1 cellular context compared by ENCODE assay signal in the genomic region with DNA sequence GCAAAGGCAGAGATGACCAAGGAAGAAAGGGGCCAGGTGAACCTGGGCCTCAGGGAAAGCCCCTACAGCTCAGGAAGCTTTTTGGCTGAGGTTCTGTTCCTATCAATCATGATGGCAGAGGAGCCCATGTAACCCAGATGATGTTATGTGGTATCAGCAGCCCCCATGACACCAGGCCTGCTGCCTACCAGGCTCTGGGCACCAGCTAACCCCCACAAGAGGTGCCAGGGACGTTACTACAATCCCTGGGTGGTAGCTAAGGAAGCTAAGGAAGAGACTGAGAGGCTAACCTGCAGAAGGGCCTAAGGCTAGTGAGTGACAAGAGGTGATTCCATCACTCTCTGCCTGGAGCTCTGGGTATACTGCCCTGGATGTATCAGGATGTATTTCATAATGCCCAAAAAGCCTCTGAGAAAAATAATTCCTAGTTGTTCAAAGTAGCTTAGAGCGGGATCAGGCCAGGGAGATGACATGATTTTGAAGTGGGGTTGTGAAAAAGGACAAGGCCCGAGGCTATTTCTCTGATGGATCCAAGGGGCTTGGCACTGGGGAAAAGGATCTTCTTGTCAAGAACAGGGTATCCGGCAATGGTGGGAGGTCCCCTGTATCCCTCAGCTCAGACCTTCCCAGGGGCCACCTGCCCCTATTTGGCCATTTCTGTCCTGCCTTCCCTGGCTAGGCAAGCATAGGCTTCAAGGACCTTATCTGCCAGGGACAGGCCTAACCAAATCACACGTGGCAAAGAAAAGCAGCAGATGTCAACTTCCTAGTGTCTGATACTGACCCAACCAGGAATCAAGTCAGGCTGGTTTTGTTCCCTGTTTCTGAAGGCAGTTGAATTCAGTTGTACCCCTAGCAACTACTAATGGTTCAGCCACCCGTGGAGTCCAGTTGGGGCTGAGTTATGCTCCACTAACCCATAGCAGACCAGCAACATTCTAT.
TF ChIP-seq lines count a peak whose summit lies in the region.

No MANE protein-coding gene starts in this region.

TF ChIP-seq in K562, 482 proteins besides CTCF, POLR2A, EP300 and RAD21 (continued from another document and continues in another):
- no peak for TF ChIP-seq SUPT5H (IDR thresholded peaks at IDR 0.05)
- no peak for TF ChIP-seq ZNF589 (CRISPR knock-in tag; IDR thresholded peaks at IDR 0.05; ENCODE audit: low read depth)
- TF ChIP-seq TFAM (CRISPR knock-in tag; conservative IDR thresholded peaks at IDR 0.05) = no peak
- no peak for TF ChIP-seq ZNF24 (IDR thresholded peaks at IDR 0.05)
- no peak for TF ChIP-seq ZNF174 (CRISPR knock-in tag; IDR thresholded peaks at IDR 0.05)
- no peak for TF ChIP-seq TCFL5 (CRISPR knock-in tag; conservative IDR thresholded peaks at IDR 0.05)
- no peak for TF ChIP-seq SAFB (IDR thresholded peaks at IDR 0.05; ENCODE audit: borderline replicate concordance, low read depth, low read length)
- TF ChIP-seq, protein P1, sequence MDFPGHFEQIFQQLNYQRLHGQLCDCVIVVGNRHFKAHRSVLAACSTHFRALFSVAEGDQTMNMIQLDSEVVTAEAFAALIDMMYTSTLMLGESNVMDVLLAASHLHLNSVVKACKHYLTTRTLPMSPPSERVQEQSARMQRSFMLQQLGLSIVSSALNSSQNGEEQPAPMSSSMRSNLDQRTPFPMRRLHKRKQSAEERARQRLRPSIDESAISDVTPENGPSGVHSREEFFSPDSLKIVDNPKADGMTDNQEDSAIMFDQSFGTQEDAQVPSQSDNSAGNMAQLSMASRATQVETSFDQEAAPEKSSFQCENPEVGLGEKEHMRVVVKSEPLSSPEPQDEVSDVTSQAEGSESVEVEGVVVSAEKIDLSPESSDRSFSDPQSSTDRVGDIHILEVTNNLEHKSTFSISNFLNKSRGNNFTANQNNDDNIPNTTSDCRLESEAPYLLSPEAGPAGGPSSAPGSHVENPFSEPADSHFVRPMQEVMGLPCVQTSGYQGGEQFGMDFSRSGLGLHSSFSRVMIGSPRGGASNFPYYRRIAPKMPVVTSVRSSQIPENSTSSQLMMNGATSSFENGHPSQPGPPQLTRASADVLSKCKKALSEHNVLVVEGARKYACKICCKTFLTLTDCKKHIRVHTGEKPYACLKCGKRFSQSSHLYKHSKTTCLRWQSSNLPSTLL (IDR thresholded peaks at IDR 0.05) = no peak
- no peak for TF ChIP-seq TSC22D4 (tag; IDR thresholded peaks at IDR 0.05)
- no peak for TF ChIP-seq ZNF436 (CRISPR knock-in tag; IDR thresholded peaks at IDR 0.05)
- TF ChIP-seq, protein P2, sequence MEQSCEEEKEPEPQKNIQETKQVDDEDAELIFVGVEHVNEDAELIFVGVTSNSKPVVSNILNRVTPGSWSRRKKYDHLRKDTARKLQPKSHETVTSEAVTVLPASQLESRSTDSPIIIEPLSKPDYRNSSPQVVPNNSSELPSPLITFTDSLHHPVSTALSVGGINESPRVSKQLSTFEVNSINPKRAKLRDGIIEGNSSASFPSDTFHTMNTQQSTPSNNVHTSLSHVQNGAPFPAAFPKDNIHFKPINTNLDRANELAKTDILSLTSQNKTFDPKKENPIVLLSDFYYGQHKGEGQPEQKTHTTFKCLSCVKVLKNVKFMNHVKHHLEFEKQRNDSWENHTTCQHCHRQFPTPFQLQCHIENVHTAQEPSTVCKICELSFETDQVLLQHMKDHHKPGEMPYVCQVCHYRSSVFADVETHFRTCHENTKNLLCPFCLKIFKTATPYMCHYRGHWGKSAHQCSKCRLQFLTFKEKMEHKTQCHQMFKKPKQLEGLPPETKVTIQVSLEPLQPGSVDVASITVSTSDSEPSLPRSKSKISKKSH (CRISPR knock-in tag; IDR thresholded peaks at IDR 0.05) = no peak
- no peak for TF ChIP-seq U2AF1 (optimal IDR thresholded peaks at IDR 0.05; ENCODE audit: low read depth, low read length)
- TF ChIP-seq ZNF263 (CRISPR knock-in tag; IDR thresholded peaks at IDR 0.05; ENCODE audit: borderline replicate concordance) = no peak
- TF ChIP-seq, protein P3, sequence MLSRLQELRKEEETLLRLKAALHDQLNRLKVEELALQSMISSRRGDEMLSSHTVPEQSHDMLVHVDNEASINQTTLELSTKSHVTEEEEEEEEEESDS (CRISPR knock-in tag; IDR thresholded peaks at IDR 0.05) = no peak
- peak; percentile 39; the same call in 1 of the 2 replicates for TF ChIP-seq GABPB1 (CRISPR knock-in tag; IDR thresholded peaks at IDR 0.05)
- no peak for TF ChIP-seq HEY1 (CRISPR knock-in tag; IDR thresholded peaks at IDR 0.05; ENCODE audit: borderline replicate concordance)
- TF ChIP-seq CEBPB (tag; IDR thresholded peaks at IDR 0.05) = no peak
- no peak for TF ChIP-seq FOSL1 (tag; conservative IDR thresholded peaks at IDR 0.05)
- no peak for TF ChIP-seq COPS2 (conservative IDR thresholded peaks at IDR 0.05)
- TF ChIP-seq KAT2B (IDR thresholded peaks at IDR 0.05; ENCODE audit: low read depth, low read length) = no peak
- no peak for TF ChIP-seq NFE2 (IDR thresholded peaks at IDR 0.05; ENCODE audit: low read depth)
- TF ChIP-seq, protein P4, sequence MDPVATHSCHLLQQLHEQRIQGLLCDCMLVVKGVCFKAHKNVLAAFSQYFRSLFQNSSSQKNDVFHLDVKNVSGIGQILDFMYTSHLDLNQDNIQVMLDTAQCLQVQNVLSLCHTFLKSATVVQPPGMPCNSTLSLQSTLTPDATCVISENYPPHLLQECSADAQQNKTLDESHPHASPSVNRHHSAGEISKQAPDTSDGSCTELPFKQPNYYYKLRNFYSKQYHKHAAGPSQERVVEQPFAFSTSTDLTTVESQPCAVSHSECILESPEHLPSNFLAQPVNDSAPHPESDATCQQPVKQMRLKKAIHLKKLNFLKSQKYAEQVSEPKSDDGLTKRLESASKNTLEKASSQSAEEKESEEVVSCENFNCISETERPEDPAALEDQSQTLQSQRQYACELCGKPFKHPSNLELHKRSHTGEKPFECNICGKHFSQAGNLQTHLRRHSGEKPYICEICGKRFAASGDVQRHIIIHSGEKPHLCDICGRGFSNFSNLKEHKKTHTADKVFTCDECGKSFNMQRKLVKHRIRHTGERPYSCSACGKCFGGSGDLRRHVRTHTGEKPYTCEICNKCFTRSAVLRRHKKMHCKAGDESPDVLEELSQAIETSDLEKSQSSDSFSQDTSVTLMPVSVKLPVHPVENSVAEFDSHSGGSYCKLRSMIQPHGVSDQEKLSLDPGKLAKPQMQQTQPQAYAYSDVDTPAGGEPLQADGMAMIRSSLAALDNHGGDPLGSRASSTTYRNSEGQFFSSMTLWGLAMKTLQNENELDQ (CRISPR knock-in tag; IDR thresholded peaks at IDR 0.05; ENCODE audit: borderline replicate concordance) = no peak
- TF ChIP-seq CCNT2 (IDR thresholded peaks at IDR 0.05; ENCODE audit: borderline replicate concordance, extremely low read depth, insufficient read length, low read depth, low read length) = no peak
- TF ChIP-seq ARID2 (IDR thresholded peaks at IDR 0.05) = no peak
- TF ChIP-seq ZNF140 (CRISPR knock-in tag; IDR thresholded peaks at IDR 0.05) = no peak
- no peak for TF ChIP-seq HSF4 (CRISPR knock-in tag; IDR thresholded peaks at IDR 0.05; ENCODE audit: borderline replicate concordance)
- TF ChIP-seq SREBF2 (CRISPR knock-in tag; IDR thresholded peaks at IDR 0.05) = no peak
- no peak for TF ChIP-seq TAF1 (IDR thresholded peaks at IDR 0.05; ENCODE audit: control insufficient read depth, extremely low read depth, insufficient read depth, low read length, severe bottlenecking)
- no peak for TF ChIP-seq SAP30 (IDR thresholded peaks at IDR 0.05; ENCODE audit: borderline replicate concordance, insufficient read depth, low read depth, low read length, poor library complexity, severe bottlenecking)
- TF ChIP-seq, protein P5, sequence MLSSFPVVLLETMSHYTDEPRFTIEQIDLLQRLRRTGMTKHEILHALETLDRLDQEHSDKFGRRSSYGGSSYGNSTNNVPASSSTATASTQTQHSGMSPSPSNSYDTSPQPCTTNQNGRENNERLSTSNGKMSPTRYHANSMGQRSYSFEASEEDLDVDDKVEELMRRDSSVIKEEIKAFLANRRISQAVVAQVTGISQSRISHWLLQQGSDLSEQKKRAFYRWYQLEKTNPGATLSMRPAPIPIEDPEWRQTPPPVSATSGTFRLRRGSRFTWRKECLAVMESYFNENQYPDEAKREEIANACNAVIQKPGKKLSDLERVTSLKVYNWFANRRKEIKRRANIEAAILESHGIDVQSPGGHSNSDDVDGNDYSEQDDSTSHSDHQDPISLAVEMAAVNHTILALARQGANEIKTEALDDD (IDR thresholded peaks at IDR 0.05) = peak; percentile 80
- no peak for TF ChIP-seq PURB (CRISPR knock-in tag; IDR thresholded peaks at IDR 0.05; ENCODE audit: low read depth)
- TF ChIP-seq, protein P6, sequence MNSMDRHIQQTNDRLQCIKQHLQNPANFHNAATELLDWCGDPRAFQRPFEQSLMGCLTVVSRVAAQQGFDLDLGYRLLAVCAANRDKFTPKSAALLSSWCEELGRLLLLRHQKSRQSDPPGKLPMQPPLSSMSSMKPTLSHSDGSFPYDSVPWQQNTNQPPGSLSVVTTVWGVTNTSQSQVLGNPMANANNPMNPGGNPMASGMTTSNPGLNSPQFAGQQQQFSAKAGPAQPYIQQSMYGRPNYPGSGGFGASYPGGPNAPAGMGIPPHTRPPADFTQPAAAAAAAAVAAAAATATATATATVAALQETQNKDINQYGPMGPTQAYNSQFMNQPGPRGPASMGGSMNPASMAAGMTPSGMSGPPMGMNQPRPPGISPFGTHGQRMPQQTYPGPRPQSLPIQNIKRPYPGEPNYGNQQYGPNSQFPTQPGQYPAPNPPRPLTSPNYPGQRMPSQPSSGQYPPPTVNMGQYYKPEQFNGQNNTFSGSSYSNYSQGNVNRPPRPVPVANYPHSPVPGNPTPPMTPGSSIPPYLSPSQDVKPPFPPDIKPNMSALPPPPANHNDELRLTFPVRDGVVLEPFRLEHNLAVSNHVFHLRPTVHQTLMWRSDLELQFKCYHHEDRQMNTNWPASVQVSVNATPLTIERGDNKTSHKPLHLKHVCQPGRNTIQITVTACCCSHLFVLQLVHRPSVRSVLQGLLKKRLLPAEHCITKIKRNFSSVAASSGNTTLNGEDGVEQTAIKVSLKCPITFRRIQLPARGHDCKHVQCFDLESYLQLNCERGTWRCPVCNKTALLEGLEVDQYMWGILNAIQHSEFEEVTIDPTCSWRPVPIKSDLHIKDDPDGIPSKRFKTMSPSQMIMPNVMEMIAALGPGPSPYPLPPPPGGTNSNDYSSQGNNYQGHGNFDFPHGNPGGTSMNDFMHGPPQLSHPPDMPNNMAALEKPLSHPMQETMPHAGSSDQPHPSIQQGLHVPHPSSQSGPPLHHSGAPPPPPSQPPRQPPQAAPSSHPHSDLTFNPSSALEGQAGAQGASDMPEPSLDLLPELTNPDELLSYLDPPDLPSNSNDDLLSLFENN (IDR thresholded peaks at IDR 0.05; ENCODE audit: low read depth in 2 of 2, low read length in 2 of 2) = 0 out of 4 replicates have a peak, but pooled peaks of 1 of the 2 experiments have one; percentile 59
- TF ChIP-seq ZNF696 (CRISPR knock-in tag; conservative IDR thresholded peaks at IDR 0.05) = no peak
- TF ChIP-seq EGR1 (conservative IDR thresholded peaks at IDR 0.05) = no peak
- TF ChIP-seq SMARCA5 (IDR thresholded peaks at IDR 0.05) = no peak
- no peak for TF ChIP-seq MAZ (CRISPR knock-in tag; conservative IDR thresholded peaks at IDR 0.05 in 1 of 2, IDR thresholded peaks at IDR 0.05 in 1 of 2)
- no peak for TF ChIP-seq ZNF253 (CRISPR knock-in tag; conservative IDR thresholded peaks at IDR 0.05)
- no peak for TF ChIP-seq CHD4 (IDR thresholded peaks at IDR 0.05; ENCODE audit: insufficient read depth, insufficient replicate concordance, low read depth, low read length, poor library complexity, severe bottlenecking)
- TF ChIP-seq SNIP1 (IDR thresholded peaks at IDR 0.05; ENCODE audit: low read depth) = no peak
- peak; percentile 41; the same call in 1 of the 2 replicates for TF ChIP-seq SMAD4 (CRISPR knock-in tag; conservative IDR thresholded peaks at IDR 0.05)
- no peak for TF ChIP-seq ZNF707 (CRISPR knock-in tag; conservative IDR thresholded peaks at IDR 0.05)
- TF ChIP-seq ZNF507 (tag; conservative IDR thresholded peaks at IDR 0.05) = no peak
- no peak for TF ChIP-seq SIRT6 (IDR thresholded peaks at IDR 0.05; ENCODE audit: low read depth, low read length)
- no peak for TF ChIP-seq NCOA1 (IDR thresholded peaks at IDR 0.05; ENCODE audit: low read depth)
- TF ChIP-seq MTA3 (IDR thresholded peaks at IDR 0.05; ENCODE audit: borderline replicate concordance) = no peak
- TF ChIP-seq ZNF23 (CRISPR knock-in tag; IDR thresholded peaks at IDR 0.05) = no peak
- TF ChIP-seq NUFIP1 (IDR thresholded peaks at IDR 0.05; ENCODE audit: partially characterized antibody) = no peak
- TF ChIP-seq NBN (IDR thresholded peaks at IDR 0.05; ENCODE audit: low read depth) = no peak
- TF ChIP-seq KDM5B (IDR thresholded peaks at IDR 0.05; ENCODE audit: insufficient replicate concordance, low read depth, low read length) = no peak
- no peak for TF ChIP-seq GTF2A2 (tag; IDR thresholded peaks at IDR 0.05)
- peak; percentile 92 for TF ChIP-seq ARID1B (IDR thresholded peaks at IDR 0.05)
- no peak for TF ChIP-seq EWSR1 (IDR thresholded peaks at IDR 0.05; ENCODE audit: borderline replicate concordance, low read depth, partially characterized antibody)
- TF ChIP-seq, protein P7, sequence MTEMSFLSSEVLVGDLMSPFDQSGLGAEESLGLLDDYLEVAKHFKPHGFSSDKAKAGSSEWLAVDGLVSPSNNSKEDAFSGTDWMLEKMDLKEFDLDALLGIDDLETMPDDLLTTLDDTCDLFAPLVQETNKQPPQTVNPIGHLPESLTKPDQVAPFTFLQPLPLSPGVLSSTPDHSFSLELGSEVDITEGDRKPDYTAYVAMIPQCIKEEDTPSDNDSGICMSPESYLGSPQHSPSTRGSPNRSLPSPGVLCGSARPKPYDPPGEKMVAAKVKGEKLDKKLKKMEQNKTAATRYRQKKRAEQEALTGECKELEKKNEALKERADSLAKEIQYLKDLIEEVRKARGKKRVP (CRISPR knock-in tag; IDR thresholded peaks at IDR 0.05) = 0 out of 2 replicates have a peak, but pooled peaks have one; percentile 37
- TF ChIP-seq ZNF584 (CRISPR knock-in tag; IDR thresholded peaks at IDR 0.05; ENCODE audit: low read depth) = no peak
- TF ChIP-seq MYNN (IDR thresholded peaks at IDR 0.05) = 0 out of 2 replicates have a peak, but pooled peaks have one; percentile 36
- no peak for TF ChIP-seq MYNN (CRISPR knock-in tag; IDR thresholded peaks at IDR 0.05)
- TF ChIP-seq RFX5 (IDR thresholded peaks at IDR 0.05; ENCODE audit: low read depth, low read length) = no peak
- TF ChIP-seq, protein P8, sequence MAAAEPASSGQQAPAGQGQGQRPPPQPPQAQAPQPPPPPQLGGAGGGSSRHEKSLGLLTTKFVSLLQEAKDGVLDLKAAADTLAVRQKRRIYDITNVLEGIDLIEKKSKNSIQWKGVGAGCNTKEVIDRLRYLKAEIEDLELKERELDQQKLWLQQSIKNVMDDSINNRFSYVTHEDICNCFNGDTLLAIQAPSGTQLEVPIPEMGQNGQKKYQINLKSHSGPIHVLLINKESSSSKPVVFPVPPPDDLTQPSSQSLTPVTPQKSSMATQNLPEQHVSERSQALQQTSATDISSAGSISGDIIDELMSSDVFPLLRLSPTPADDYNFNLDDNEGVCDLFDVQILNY (CRISPR knock-in tag; IDR thresholded peaks at IDR 0.05) = no peak
